Comparison of ENCODE assay signal across 13 cellular contexts in genomic region chr12:121858318-121858661, GRCh38. TPM values are rescaled to one million over a fixed set of nuclear protein-coding genes. Genes with fewer than 3 reads are reported as not detected.
DNase-seq lines count a peak whose midpoint lies in the region; ATAC-seq and TF ChIP-seq lines count a peak whose summit lies in the region.
"Had no signal": no experiment of that assay in that cellular context is flagged by ENCODE, and none has a peak within 500 bp of the region (broad histone marks: within the 10 kb centered on the region; RNA-seq: fewer than 3 reads in every experiment).

No MANE protein-coding gene starts in this region.

- in situ Hi-C loops in mammary epithelial cell (cut with MboI; ENCODE audit: low sequenced_read_pairs in 2 of 2) = no loop called here

- CTCF ChIA-PET in mammary epithelial cell (lab: Charles Lee; ENCODE audit: low non-redundant PET) = no interaction called here

- H3K4me2 ChIP-seq in mammary epithelial cell (ENCODE audit: insufficient read depth, low read depth, low read length) (no peak overlapping the region), fibroblast of lung (ENCODE audit: extremely low read depth, insufficient read depth, low read length) (no peak overlapping the region), osteoblast (ENCODE audit: insufficient read depth, low read length) (no peak overlapping the region)

- H3K27me3 ChIP-seq in breast epithelium (no peaks in the 10 kb centered on the region), mammary epithelial cell (ENCODE audit: insufficient read depth, low read length) (no peaks in the 10 kb centered on the region), fibroblast of lung (ENCODE audit: control insufficient read depth, insufficient read depth, low read length) (no peaks in the 10 kb centered on the region), osteoblast (ENCODE audit: insufficient read depth, low read length) (peaks cover 7% of the 10 kb centered on the region), upper lobe of left lung (no peaks in the 10 kb centered on the region)
- H3K27me3 ChIP-seq: MG63 had no signal

- no peaks in the 10 kb centered on the region for H3K79me2 ChIP-seq in mammary epithelial cell (ENCODE audit: insufficient read depth, low read length)
- H3K79me2 ChIP-seq in fibroblast of lung (ENCODE audit: control insufficient read depth, insufficient read depth, low read length) = no peaks in the 10 kb centered on the region
- no peaks in the 10 kb centered on the region for H3K79me2 ChIP-seq in osteoblast (ENCODE audit: insufficient read depth, low read length)

- 93% methylated on average over 10 of the region's 10 CpGs for WGBS in mammary epithelial cell (ENCODE audit: low coverage, missing lambda C conversion rate)
- WGBS in upper lobe of left lung, 2 donors = 89 to 91% methylated on average over 6 to 10 of the region's 10 CpGs

- dilution Hi-C loops in mammary epithelial cell (cut with HindIII; ENCODE audit: low sequenced_read_pairs) = no loop called here

- H4K20me1 ChIP-seq in mammary epithelial cell (ENCODE audit: insufficient read depth, low read length) (no peaks in the 10 kb centered on the region), fibroblast of lung (ENCODE audit: control insufficient read depth, extremely low read depth, insufficient read depth, low read length) (no peaks in the 10 kb centered on the region), osteoblast (ENCODE audit: insufficient read depth, low read length) (no peaks in the 10 kb centered on the region)

- H3K4me3 ChIP-seq in breast epithelium = no peak overlapping the region
- H3K4me3 ChIP-seq in mammary epithelial cell (replicated peaks in 1 of 3; ENCODE audit: insufficient read depth in 1 of 3, low read depth in 2 of 3, low read length in 3 of 3) = no peak overlapping the region
- H3K4me3 ChIP-seq in fibroblast of lung (replicated peaks in 1 of 4; ENCODE audit: control extremely low read depth in 1 of 4, insufficient read depth in 1 of 4, low read depth in 3 of 4, low read length in 4 of 4) = no peak overlapping the region
- no peak overlapping the region for H3K4me3 ChIP-seq in osteoblast (ENCODE audit: insufficient read depth, low read length)
- no peak overlapping the region for H3K4me3 ChIP-seq in upper lobe of left lung
- H3K4me3 ChIP-seq: MG63 had no signal

- TF ChIP-seq CTCF in breast epithelium (IDR thresholded peaks at IDR 0.05) (no peak), mammary epithelial cell (conservative IDR thresholded peaks at IDR 0.05 in 1 of 2, IDR thresholded peaks at IDR 0.05 in 1 of 2; ENCODE audit: extremely low read depth in 1 of 2, insufficient read depth in 1 of 2, low read depth in 1 of 2, low read length in 2 of 2) (no peak), fibroblast of lung (conservative IDR thresholded peaks at IDR 0.05 in 1 of 2, IDR thresholded peaks at IDR 0.05 in 1 of 2; ENCODE audit: low read depth in 1 of 2, low read length in 2 of 2) (no peak), osteoblast (IDR thresholded peaks at IDR 0.05; ENCODE audit: extremely low read depth, low read depth, low read length) (no peak), upper lobe of left lung (IDR thresholded peaks at IDR 0.05) (no peak)

- TF ChIP-seq POLR2A in breast epithelium (IDR thresholded peaks at IDR 0.05) (no peak), upper lobe of left lung (IDR thresholded peaks at IDR 0.05) (no peak)

- H2AFZ ChIP-seq in mammary epithelial cell (ENCODE audit: low read depth, low read length) (no peak overlapping the region), fibroblast of lung (ENCODE audit: low read length) (no peak overlapping the region), osteoblast (ENCODE audit: low read length) (no peak overlapping the region)

- no peaks in the 10 kb centered on the region for H3K9me3 ChIP-seq in breast epithelium
- no peaks in the 10 kb centered on the region for H3K9me3 ChIP-seq in mammary epithelial cell (replicated peaks; ENCODE audit: insufficient read depth, low read length)
- no peaks in the 10 kb centered on the region for H3K9me3 ChIP-seq in fibroblast of lung (ENCODE audit: control insufficient read depth, insufficient read depth, low read depth, low read length)
- H3K9me3 ChIP-seq in osteoblast (ENCODE audit: low read depth, low read length) = no peaks in the 10 kb centered on the region
- no peaks in the 10 kb centered on the region for H3K9me3 ChIP-seq in upper lobe of left lung
- H3K9me3 ChIP-seq: MG63 had no signal

- DNase-seq in breast epithelium (ENCODE audit: low spot score in 2 of 2) (no peak), mammary epithelial cell (no peak), fibroblast of lung (ENCODE audit: low read depth in 2 of 2) (no peak), osteoblast (ENCODE audit: insufficient read length, low spot score, missing footprints) (no peak), upper lobe of left lung (no peak), NCI-H2107 treated with DMSO at 0.1 percent for 48 hours (lab: John Stamatoyannopoulos, UW; ENCODE audit: unreplicated experiment) (no peak)

- H3K4me1 ChIP-seq in breast epithelium (peaks cover 0 to 5% of the 10 kb centered on the region in 2 donors), mammary epithelial cell (ENCODE audit: insufficient read depth, low read length) (peaks cover 13% of the 10 kb centered on the region), fibroblast of lung (ENCODE audit: control insufficient read depth, extremely low read depth, insufficient read depth, low read length) (peaks cover 9% of the 10 kb centered on the region), osteoblast (ENCODE audit: insufficient read depth, low read length) (peaks cover 24% of the 10 kb centered on the region), upper lobe of left lung (peaks cover 4 to 8% (median 6%) of the 10 kb centered on the region in 4 donors)

- ATAC-seq in upper lobe of left lung (ENCODE audit: low FRiP score in 2 of 2) (no peak), HG02840 (IDR thresholded peaks at IDR 0.05; ENCODE audit: low FRiP score, unreplicated experiment) (no peak), HG02885 (IDR thresholded peaks at IDR 0.05; ENCODE audit: poor library complexity, unreplicated experiment) (no peak)

- intact Hi-C loops in breast epithelium (cut with DNase I; ENCODE audit: low total_unique reads) (no loop called here), mammary epithelial cell (cut with micrococcal nuclease) (loop anchor here (2.0 kb wide), 1 partner anchor 15 kb away; no protein-coding TSS in a partner anchor)

- no peak overlapping the region for H3K9ac ChIP-seq in mammary epithelial cell (ENCODE audit: insufficient read depth, low read length)
- H3K9ac ChIP-seq in fibroblast of lung (ENCODE audit: insufficient read depth, low read length) = no peak overlapping the region

- H3K36me3 ChIP-seq in breast epithelium (no peaks in the 10 kb centered on the region), mammary epithelial cell (ENCODE audit: insufficient read depth, low read length) (no peaks in the 10 kb centered on the region), fibroblast of lung (ENCODE audit: control insufficient read depth, insufficient read depth, low read length) (no peaks in the 10 kb centered on the region), osteoblast (ENCODE audit: insufficient read depth, low read length) (no peaks in the 10 kb centered on the region), upper lobe of left lung (no peaks in the 10 kb centered on the region)
- H3K36me3 ChIP-seq: MG63 had no signal

- H3K27ac ChIP-seq in breast epithelium (peak overlapping the region; percentile 82 to 88), mammary epithelial cell (ENCODE audit: insufficient read depth, low read depth, low read length) (no peak overlapping the region), fibroblast of lung (ENCODE audit: insufficient read depth, low read length) (peak overlapping the region; percentile 71), osteoblast (ENCODE audit: low read depth, low read length) (peak overlapping the region; percentile 79), upper lobe of left lung (peak overlapping the region; percentile 64 to 84 (median 74))
- H3K27ac ChIP-seq: VCaP had no signal

- no peak for TF ChIP-seq EP300 in upper lobe of left lung (IDR thresholded peaks at IDR 0.05)

- BruUV-seq in mammary epithelial cell (replicated peaks; lab: Mats Ljungman, UMichigan) = no TSS peak

RNA-seq across cellular contexts. Expression of gene HPD, which starts 0.4 kb away (rescaled TPM):
- 1 to 10 TPM in 1 of 3 donors, under 1 TPM in 1, not detected in 1; 0.64 to 1.6 TPM for total RNA-seq in breast epithelium
- total RNA-seq in mammary epithelial cell = under 1 TPM in 1 of 2 donors, not detected in 1; 0.17 TPM
- polyA plus RNA-seq in mammary epithelial cell = 0.03 TPM
- polyA minus RNA-seq in mammary epithelial cell = not detected
- 0.17 and 0.26 TPM in 2 replicates for total RNA-seq in fibroblast of lung
- polyA plus RNA-seq in fibroblast of lung = 0.36 and 0.55 TPM in 2 replicates
- polyA plus RNA-seq in fibroblast of lung (2012) = 0.29 and 0.47 TPM in 2 replicates
- polyA minus RNA-seq in fibroblast of lung (ENCODE audit: low replicate concordance) = 2.6 and 3.3 TPM in 2 replicates
- under 0.01 TPM in 1 of 2 replicates, not detected in the other for total RNA-seq in osteoblast
- 1 to 10 TPM in 5 of 6 donors, not detected in 1; 1.1 to 7.3 (median 1.7) TPM for total RNA-seq in upper lobe of left lung
- total RNA-seq: cerebellum, H4, SK-MEL-5 had no signal

RNA-seq across cellular contexts. Expression of gene PSMD9, which starts 30.3 kb away (rescaled TPM):
- total RNA-seq in breast epithelium (10 to 100 TPM; 34.7 to 65.3 (median 37.9) TPM), mammary epithelial cell (10 to 100 TPM; 39.8 to 80.6 TPM), fibroblast of lung (38.8 and 73.5 TPM in 2 replicates), osteoblast (29.7 and 33.0 TPM in 2 replicates), upper lobe of left lung (10 to 100 TPM; 28.1 to 59.1 (median 43.6) TPM)
- polyA plus RNA-seq in mammary epithelial cell (139 TPM), fibroblast of lung (77.7 and 98.1 TPM in 2 replicates)
- polyA minus RNA-seq in mammary epithelial cell (80.4 TPM), fibroblast of lung (ENCODE audit: low replicate concordance) (21.3 and 34.2 TPM in 2 replicates)
- polyA plus RNA-seq in fibroblast of lung (2012) = 109 and 140 TPM in 2 replicates

RNA-seq across cellular contexts. Expression of gene SETD1B, which starts 54.5 kb away (rescaled TPM):
- 1 to 10 TPM; 4.2 to 7.9 (median 6.1) TPM for total RNA-seq in breast epithelium
- total RNA-seq in mammary epithelial cell = 10 to 100 TPM in 1 of 2 donors, 1 to 10 TPM in 1; 4.3 to 16.0 TPM
- 0.94 TPM for polyA plus RNA-seq in mammary epithelial cell
- polyA minus RNA-seq in mammary epithelial cell = 5.4 TPM
- 2.1 and 3.5 TPM in 2 replicates for total RNA-seq in fibroblast of lung
- 1.2 and 1.7 TPM in 2 replicates for polyA plus RNA-seq in fibroblast of lung
- polyA plus RNA-seq in fibroblast of lung (2012) = 8.7 and 9.8 TPM in 2 replicates
- polyA minus RNA-seq in fibroblast of lung (ENCODE audit: low replicate concordance) = 12.2 and 13.1 TPM in 2 replicates
- 5.0 and 5.8 TPM in 2 replicates for total RNA-seq in osteoblast
- 10 to 100 TPM in 5 of 6 donors, 1 to 10 TPM in 1; 9.3 to 47.1 (median 20.4) TPM for total RNA-seq in upper lobe of left lung
